7 cellular contexts compared by ENCODE assay signal in genomic region chr10:132599023-132599618, GRCh38.
DNase-seq lines count a peak whose midpoint lies in the region; ATAC-seq, FAIRE-seq and TF ChIP-seq lines count a peak whose summit lies in the region.
"Not testable (repeated sequence)": the region's sequence is repeated elsewhere in the genome, so short reads cannot be mapped to it uniquely, and the experiment has no call there.

No MANE protein-coding gene starts in this region.

- H3K4me1 ChIP-seq in BLaER1 (peaks cover 48% of the 10 kb centered on the region), esophagus muscularis mucosa (peaks cover 36 to 85% (median 84%) of the 10 kb centered on the region in 4 donors), muscle layer of duodenum (ENCODE audit: control insufficient read depth in 1 of 2, insufficient read depth in 2 of 2, low read length in 2 of 2) (peaks cover 5 to 50% of the 10 kb centered on the region in 2 donors)
- H3K4me1 ChIP-seq in right lobe of liver; small intestine (ENCODE audit: control insufficient read depth in 2 of 2, insufficient read depth in 1 of 2, low read depth in 1 of 2, low read length in 1 of 2): not testable (repeated sequence)

- peaks cover 21% of the 10 kb centered on the region for H3K36me3 ChIP-seq in BLaER1
- H3K36me3 ChIP-seq in bronchial epithelial cell (ENCODE audit: control insufficient read depth, insufficient read depth, low read length); esophagus muscularis mucosa; right lobe of liver; muscle layer of duodenum (ENCODE audit: control insufficient read depth in 1 of 2, insufficient read depth in 2 of 2, low read length in 2 of 2); small intestine (ENCODE audit: control insufficient read depth in 2 of 2, insufficient read depth in 2 of 2, low read length in 2 of 2): not testable (repeated sequence)

- peak overlapping the region; percentile 33; the same call in 1 of the 2 replicates for H3K4me2 ChIP-seq in BLaER1

- peak; percentile 80 for ATAC-seq in left colon
- ATAC-seq in right lobe of liver = peak in 3 of 4 donors; percentile 19 to 61 (median 27)

- not testable (repeated sequence) for H3K9ac ChIP-seq in BLaER1

- 96% methylated on average over 7 of the region's 9 CpGs for WGBS in esophagus muscularis mucosa
- 64% methylated on average over 6 of the region's 9 CpGs for WGBS in right lobe of liver (ENCODE audit: insufficient coverage, low coverage, low lambda C conversion rate, missing lambda C conversion rate)
- WGBS in small intestine, 3 donors = 26 to 64% (median 48%) methylated on average over 9 of the region's 9 CpGs

- peak; percentile 29 for DNase-seq in bronchial epithelial cell (ENCODE audit: low read depth)
- not testable (repeated sequence) for DNase-seq in esophagus muscularis mucosa (ENCODE audit: extremely low spot score); left colon; right lobe of liver
- DNase-seq in small intestine = peak; percentile 90

- H4K20me1 ChIP-seq in BLaER1 = peaks cover 31% of the 10 kb centered on the region

- TF ChIP-seq POLR2A in esophagus muscularis mucosa (IDR thresholded peaks at IDR 0.05; ENCODE audit: low read depth); right lobe of liver (IDR thresholded peaks at IDR 0.05): not testable (repeated sequence)

- not testable (repeated sequence) for H3K27ac ChIP-seq in BLaER1, right lobe of liver
- peak overlapping the region; percentile 32 to 80 (median 67) for H3K27ac ChIP-seq in esophagus muscularis mucosa (replicated peaks in 1 of 4)
- H3K27ac ChIP-seq in muscle layer of duodenum (ENCODE audit: low read length) = peak overlapping the region; percentile 65
- peak overlapping the region; percentile 68 to 84 for H3K27ac ChIP-seq in small intestine (ENCODE audit: low read depth in 1 of 2, low read length in 1 of 2)

- H3K4me3 ChIP-seq in BLaER1; bronchial epithelial cell (ENCODE audit: low read depth, low read length); esophagus muscularis mucosa; right lobe of liver; muscle layer of duodenum (ENCODE audit: low read depth in 1 of 2, low read length in 2 of 2); small intestine (ENCODE audit: low read depth in 1 of 2, low read length in 2 of 2): not testable (repeated sequence)

- peaks cover 62% of the 10 kb centered on the region for H3K9me3 ChIP-seq in BLaER1
- not testable (repeated sequence) for H3K9me3 ChIP-seq in esophagus muscularis mucosa; right lobe of liver; muscle layer of duodenum (ENCODE audit: control insufficient read depth in 1 of 2, low read length in 2 of 2); small intestine (ENCODE audit: control insufficient read depth, low read depth)

- intact Hi-C loops in esophagus muscularis mucosa (cut with DNase I); left colon (cut with DNase I, micrococcal nuclease); right lobe of liver (cut with DNase I): not testable (repeated sequence)

- FAIRE-seq in bronchial epithelial cell (lab: Jason Lieb, UNC); small intestine (lab: Jason Lieb, UNC): not testable (repeated sequence)

- not testable (repeated sequence) for TF ChIP-seq EP300 in esophagus muscularis mucosa (IDR thresholded peaks at IDR 0.05)

- H3K27me3 ChIP-seq in BLaER1; bronchial epithelial cell (ENCODE audit: control insufficient read depth, insufficient read depth, low read length); esophagus muscularis mucosa; right lobe of liver; muscle layer of duodenum (ENCODE audit: low read depth, low read length); small intestine (ENCODE audit: control insufficient read depth in 2 of 2, insufficient read depth in 2 of 2, low read length in 2 of 2): not testable (repeated sequence)

- not testable (repeated sequence) for TF ChIP-seq CTCF in bronchial epithelial cell (IDR thresholded peaks at IDR 0.05; ENCODE audit: insufficient read depth, low read length, severe bottlenecking); esophagus muscularis mucosa (IDR thresholded peaks at IDR 0.05); right lobe of liver (IDR thresholded peaks at IDR 0.05)
